Comparison of ENCODE assay signal across 1 cellular context in the genomic region with DNA sequence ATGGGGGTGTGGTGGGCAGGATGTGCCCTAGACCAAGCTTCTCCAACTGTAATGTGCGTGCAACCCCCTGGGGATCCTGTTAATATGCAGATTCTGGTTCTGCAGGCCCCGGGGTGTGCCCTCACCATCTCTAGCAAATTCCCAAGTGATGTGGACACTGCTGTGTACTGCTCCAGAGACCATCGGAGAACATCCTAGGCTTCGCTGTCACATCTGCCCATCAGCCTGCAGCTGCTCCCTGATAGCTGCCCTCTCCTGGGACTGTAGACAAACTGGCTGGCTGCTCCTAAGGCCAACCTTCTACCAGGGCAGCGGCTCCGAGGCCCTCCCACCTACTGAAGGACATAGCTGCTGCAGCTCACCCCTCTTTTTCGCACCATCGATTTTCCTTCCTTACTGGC.
TF ChIP-seq lines count a peak whose summit lies in the region.

No MANE protein-coding gene starts in this region.

TF ChIP-seq in HepG2, 621 proteins besides CTCF, POLR2A, EP300 and RAD21:
- TF ChIP-seq ESRRA (CRISPR knock-in tag; IDR thresholded peaks at IDR 0.05; ENCODE audit: low read depth) (0 out of 2 replicates have a peak, but pooled peaks have one; percentile 4), ZNF598 (CRISPR knock-in tag; IDR thresholded peaks at IDR 0.05; ENCODE audit: borderline replicate concordance) (0 out of 2 replicates have a peak, but pooled peaks have one; percentile 60), ZNF274 (CRISPR knock-in tag; IDR thresholded peaks at IDR 0.05) (0 out of 2 replicates have a peak, but pooled peaks have one; percentile 48), ZMYM4 (CRISPR knock-in tag; IDR thresholded peaks at IDR 0.05) (peak; percentile 15; the same call in 1 of the 2 replicates), PAX8 (CRISPR knock-in tag; IDR thresholded peaks at IDR 0.05; ENCODE audit: borderline replicate concordance) (no peak), ZNF772 (CRISPR knock-in tag; IDR thresholded peaks at IDR 0.05) (no peak), TEAD2 (CRISPR knock-in tag; IDR thresholded peaks at IDR 0.05) (no peak), ZNF225 (CRISPR knock-in tag; IDR thresholded peaks at IDR 0.05) (no peak), RFX3 (CRISPR knock-in tag; IDR thresholded peaks at IDR 0.05) (no peak), ZNF781 (CRISPR knock-in tag; IDR thresholded peaks at IDR 0.05; ENCODE audit: borderline replicate concordance, not compliant biosample characterization) (no peak)
- TF ChIP-seq, protein P1, sequence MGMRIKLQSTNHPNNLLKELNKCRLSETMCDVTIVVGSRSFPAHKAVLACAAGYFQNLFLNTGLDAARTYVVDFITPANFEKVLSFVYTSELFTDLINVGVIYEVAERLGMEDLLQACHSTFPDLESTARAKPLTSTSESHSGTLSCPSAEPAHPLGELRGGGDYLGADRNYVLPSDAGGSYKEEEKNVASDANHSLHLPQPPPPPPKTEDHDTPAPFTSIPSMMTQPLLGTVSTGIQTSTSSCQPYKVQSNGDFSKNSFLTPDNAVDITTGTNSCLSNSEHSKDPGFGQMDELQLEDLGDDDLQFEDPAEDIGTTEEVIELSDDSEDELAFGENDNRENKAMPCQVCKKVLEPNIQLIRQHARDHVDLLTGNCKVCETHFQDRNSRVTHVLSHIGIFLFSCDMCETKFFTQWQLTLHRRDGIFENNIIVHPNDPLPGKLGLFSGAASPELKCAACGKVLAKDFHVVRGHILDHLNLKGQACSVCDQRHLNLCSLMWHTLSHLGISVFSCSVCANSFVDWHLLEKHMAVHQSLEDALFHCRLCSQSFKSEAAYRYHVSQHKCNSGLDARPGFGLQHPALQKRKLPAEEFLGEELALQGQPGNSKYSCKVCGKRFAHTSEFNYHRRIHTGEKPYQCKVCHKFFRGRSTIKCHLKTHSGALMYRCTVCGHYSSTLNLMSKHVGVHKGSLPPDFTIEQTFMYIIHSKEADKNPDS (CRISPR knock-in tag; IDR thresholded peaks at IDR 0.05) = no peak
- TF ChIP-seq, protein P2, sequence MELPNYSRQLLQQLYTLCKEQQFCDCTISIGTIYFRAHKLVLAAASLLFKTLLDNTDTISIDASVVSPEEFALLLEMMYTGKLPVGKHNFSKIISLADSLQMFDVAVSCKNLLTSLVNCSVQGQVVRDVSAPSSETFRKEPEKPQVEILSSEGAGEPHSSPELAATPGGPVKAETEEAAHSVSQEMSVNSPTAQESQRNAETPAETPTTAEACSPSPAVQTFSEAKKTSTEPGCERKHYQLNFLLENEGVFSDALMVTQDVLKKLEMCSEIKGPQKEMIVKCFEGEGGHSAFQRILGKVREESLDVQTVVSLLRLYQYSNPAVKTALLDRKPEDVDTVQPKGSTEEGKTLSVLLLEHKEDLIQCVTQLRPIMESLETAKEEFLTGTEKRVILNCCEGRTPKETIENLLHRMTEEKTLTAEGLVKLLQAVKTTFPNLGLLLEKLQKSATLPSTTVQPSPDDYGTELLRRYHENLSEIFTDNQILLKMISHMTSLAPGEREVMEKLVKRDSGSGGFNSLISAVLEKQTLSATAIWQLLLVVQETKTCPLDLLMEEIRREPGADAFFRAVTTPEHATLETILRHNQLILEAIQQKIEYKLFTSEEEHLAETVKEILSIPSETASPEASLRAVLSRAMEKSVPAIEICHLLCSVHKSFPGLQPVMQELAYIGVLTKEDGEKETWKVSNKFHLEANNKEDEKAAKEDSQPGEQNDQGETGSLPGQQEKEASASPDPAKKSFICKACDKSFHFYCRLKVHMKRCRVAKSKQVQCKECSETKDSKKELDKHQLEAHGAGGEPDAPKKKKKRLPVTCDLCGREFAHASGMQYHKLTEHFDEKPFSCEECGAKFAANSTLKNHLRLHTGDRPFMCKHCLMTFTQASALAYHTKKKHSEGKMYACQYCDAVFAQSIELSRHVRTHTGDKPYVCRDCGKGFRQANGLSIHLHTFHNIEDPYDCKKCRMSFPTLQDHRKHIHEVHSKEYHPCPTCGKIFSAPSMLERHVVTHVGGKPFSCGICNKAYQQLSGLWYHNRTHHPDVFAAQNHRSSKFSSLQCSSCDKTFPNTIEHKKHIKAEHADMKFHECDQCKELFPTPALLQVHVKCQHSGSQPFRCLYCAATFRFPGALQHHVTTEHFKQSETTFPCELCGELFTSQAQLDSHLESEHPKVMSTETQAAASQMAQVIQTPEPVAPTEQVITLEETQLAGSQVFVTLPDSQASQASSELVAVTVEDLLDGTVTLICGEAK (IDR thresholded peaks at IDR 0.05) = no peak
- TF ChIP-seq, protein P2 (CRISPR knock-in tag; IDR thresholded peaks at IDR 0.05) = 0 out of 2 replicates have a peak, but pooled peaks have one; percentile 18
